In genomic region chr13:92312823-92313222, GRCh38 we compare ENCODE assay signal across 34 cellular contexts.
"Had no signal": no experiment of that assay in that cellular context is flagged by ENCODE, and none has a peak within 500 bp of the region (broad histone marks: within the 10 kb centered on the region; RNA-seq: fewer than 3 reads in every experiment).

No MANE protein-coding gene starts in this region.

- H3K27ac ChIP-seq: KMS-11 had no signal

- H3K27me3 ChIP-seq: MG63 had no signal

- H3K9me3 ChIP-seq: MG63 had no signal

- H3K4me3 ChIP-seq: MG63 had no signal

- H3K36me3 ChIP-seq: MG63 had no signal

- H3K9ac ChIP-seq: KMS-11 had no signal

- DNase-seq: Karpas-422, Kasumi-1, MG63, MM.1S, NCI-H1048, NCI-H1092, NCI-H1092 treated with DMSO at 0.1 percent for 48 hours, NCI-H1105, NCI-H1105 treated with DMSO at 0.1 percent for 48 hours, NCI-H1417, NCI-H1417 treated with DMSO at 0.1 percent for 48 hours, NCI-H1436, NCI-H1436 treated with DMSO at 0.1 percent for 48 hours, NCI-H146, NCI-H1694, NCI-H1694 treated with DMSO at 0.1 percent for 48 hours, NCI-H187, NCI-H187 treated with DMSO at 0.1 percent for 48 hours, NCI-H1930, NCI-H2029, NCI-H2029 treated with DMSO at 0.1 percent for 48 hours, NCI-H2081, NCI-H2081 treated with DMSO at 0.1 percent for 48 hours, NCI-H2107, NCI-H2171, NCI-H2171 treated with DMSO at 0.1 percent for 48 hours, NCI-H2227 treated with DMSO at 0.1 percent for 48 hours, NCI-H226, NCI-H345, NCI-H446, NCI-H446 treated with DMSO at 0.1 percent for 48 hours, NCI-H510A, NCI-H510A treated with DMSO at 0.1 percent for 48 hours had no signal

- H3K4me2 ChIP-seq: KMS-11 had no signal
